ENCODE assay signal across 1 cellular context in genomic region chr19:2476451-2477140, GRCh38.
TF ChIP-seq lines count a peak whose summit lies in the region.

No MANE protein-coding gene starts in this region.

TF ChIP-seq in HepG2, 621 proteins besides CTCF, POLR2A, EP300 and RAD21 (continued from another document and continues in another):
- TF ChIP-seq, protein P1, sequence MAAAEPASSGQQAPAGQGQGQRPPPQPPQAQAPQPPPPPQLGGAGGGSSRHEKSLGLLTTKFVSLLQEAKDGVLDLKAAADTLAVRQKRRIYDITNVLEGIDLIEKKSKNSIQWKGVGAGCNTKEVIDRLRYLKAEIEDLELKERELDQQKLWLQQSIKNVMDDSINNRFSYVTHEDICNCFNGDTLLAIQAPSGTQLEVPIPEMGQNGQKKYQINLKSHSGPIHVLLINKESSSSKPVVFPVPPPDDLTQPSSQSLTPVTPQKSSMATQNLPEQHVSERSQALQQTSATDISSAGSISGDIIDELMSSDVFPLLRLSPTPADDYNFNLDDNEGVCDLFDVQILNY (CRISPR knock-in tag; conservative IDR thresholded peaks at IDR 0.05), result no peak
- TF ChIP-seq ZSCAN30 (CRISPR knock-in tag; IDR thresholded peaks at IDR 0.05), result 0 out of 2 replicates have a peak, but pooled peaks have one; percentile 57
- TF ChIP-seq ZFAT (CRISPR knock-in tag; conservative IDR thresholded peaks at IDR 0.05), result 0 out of 2 replicates have a peak, but pooled peaks have one; percentile 15
- TF ChIP-seq HNF4A (CRISPR knock-in tag; IDR thresholded peaks at IDR 0.05), result no peak
- TF ChIP-seq, protein P2, sequence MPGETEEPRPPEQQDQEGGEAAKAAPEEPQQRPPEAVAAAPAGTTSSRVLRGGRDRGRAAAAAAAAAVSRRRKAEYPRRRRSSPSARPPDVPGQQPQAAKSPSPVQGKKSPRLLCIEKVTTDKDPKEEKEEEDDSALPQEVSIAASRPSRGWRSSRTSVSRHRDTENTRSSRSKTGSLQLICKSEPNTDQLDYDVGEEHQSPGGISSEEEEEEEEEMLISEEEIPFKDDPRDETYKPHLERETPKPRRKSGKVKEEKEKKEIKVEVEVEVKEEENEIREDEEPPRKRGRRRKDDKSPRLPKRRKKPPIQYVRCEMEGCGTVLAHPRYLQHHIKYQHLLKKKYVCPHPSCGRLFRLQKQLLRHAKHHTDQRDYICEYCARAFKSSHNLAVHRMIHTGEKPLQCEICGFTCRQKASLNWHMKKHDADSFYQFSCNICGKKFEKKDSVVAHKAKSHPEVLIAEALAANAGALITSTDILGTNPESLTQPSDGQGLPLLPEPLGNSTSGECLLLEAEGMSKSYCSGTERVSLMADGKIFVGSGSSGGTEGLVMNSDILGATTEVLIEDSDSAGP (CRISPR knock-in tag; IDR thresholded peaks at IDR 0.05; ENCODE audit: borderline replicate concordance), result 0 out of 2 replicates have a peak, but pooled peaks have one; percentile 60
- peak; percentile 12; the same call in 1 of the 2 replicates for TF ChIP-seq ZNF142 (CRISPR knock-in tag; IDR thresholded peaks at IDR 0.05)
- TF ChIP-seq, protein P3, sequence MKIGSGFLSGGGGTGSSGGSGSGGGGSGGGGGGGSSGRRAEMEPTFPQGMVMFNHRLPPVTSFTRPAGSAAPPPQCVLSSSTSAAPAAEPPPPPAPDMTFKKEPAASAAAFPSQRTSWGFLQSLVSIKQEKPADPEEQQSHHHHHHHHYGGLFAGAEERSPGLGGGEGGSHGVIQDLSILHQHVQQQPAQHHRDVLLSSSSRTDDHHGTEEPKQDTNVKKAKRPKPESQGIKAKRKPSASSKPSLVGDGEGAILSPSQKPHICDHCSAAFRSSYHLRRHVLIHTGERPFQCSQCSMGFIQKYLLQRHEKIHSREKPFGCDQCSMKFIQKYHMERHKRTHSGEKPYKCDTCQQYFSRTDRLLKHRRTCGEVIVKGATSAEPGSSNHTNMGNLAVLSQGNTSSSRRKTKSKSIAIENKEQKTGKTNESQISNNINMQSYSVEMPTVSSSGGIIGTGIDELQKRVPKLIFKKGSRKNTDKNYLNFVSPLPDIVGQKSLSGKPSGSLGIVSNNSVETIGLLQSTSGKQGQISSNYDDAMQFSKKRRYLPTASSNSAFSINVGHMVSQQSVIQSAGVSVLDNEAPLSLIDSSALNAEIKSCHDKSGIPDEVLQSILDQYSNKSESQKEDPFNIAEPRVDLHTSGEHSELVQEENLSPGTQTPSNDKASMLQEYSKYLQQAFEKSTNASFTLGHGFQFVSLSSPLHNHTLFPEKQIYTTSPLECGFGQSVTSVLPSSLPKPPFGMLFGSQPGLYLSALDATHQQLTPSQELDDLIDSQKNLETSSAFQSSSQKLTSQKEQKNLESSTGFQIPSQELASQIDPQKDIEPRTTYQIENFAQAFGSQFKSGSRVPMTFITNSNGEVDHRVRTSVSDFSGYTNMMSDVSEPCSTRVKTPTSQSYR (CRISPR knock-in tag; IDR thresholded peaks at IDR 0.05; ENCODE audit: borderline replicate concordance), result peak; percentile 17
- TF ChIP-seq, protein P4, sequence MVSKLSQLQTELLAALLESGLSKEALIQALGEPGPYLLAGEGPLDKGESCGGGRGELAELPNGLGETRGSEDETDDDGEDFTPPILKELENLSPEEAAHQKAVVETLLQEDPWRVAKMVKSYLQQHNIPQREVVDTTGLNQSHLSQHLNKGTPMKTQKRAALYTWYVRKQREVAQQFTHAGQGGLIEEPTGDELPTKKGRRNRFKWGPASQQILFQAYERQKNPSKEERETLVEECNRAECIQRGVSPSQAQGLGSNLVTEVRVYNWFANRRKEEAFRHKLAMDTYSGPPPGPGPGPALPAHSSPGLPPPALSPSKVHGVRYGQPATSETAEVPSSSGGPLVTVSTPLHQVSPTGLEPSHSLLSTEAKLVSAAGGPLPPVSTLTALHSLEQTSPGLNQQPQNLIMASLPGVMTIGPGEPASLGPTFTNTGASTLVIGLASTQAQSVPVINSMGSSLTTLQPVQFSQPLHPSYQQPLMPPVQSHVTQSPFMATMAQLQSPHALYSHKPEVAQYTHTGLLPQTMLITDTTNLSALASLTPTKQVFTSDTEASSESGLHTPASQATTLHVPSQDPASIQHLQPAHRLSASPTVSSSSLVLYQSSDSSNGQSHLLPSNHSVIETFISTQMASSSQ (IDR thresholded peaks at IDR 0.05; ENCODE audit: low read depth), result no peak
- TF ChIP-seq, protein P4 (CRISPR knock-in tag; IDR thresholded peaks at IDR 0.05; ENCODE audit: borderline replicate concordance), result 0 out of 2 replicates have a peak, but pooled peaks have one; percentile 0
- no peak for TF ChIP-seq IKZF1 (IDR thresholded peaks at IDR 0.05)
- peak; percentile 28 for TF ChIP-seq ZNF563 (CRISPR knock-in tag; IDR thresholded peaks at IDR 0.05)
- TF ChIP-seq SRSF1 (optimal IDR thresholded peaks at IDR 0.05; ENCODE audit: low read depth, low read length), result peak; percentile 28
- TF ChIP-seq ZFP36 (IDR thresholded peaks at IDR 0.05; ENCODE audit: borderline replicate concordance, low read depth, low read length, partially characterized antibody), result no peak
- TF ChIP-seq ZNF354B (CRISPR knock-in tag; IDR thresholded peaks at IDR 0.05), result no peak
- TF ChIP-seq IRF9 (CRISPR knock-in tag; IDR thresholded peaks at IDR 0.05; ENCODE audit: borderline replicate concordance), result no peak
- no peak for TF ChIP-seq FOXA1 (IDR thresholded peaks at IDR 0.05)
- no peak for TF ChIP-seq FOXA1 (CRISPR knock-in tag; IDR thresholded peaks at IDR 0.05)
- TF ChIP-seq RARG (CRISPR knock-in tag; IDR thresholded peaks at IDR 0.05; ENCODE audit: low read depth), result no peak
- 0 out of 2 replicates have a peak, but pooled peaks have one; percentile 42 for TF ChIP-seq HDAC1 (CRISPR knock-in tag; IDR thresholded peaks at IDR 0.05)
- TF ChIP-seq, protein P5, sequence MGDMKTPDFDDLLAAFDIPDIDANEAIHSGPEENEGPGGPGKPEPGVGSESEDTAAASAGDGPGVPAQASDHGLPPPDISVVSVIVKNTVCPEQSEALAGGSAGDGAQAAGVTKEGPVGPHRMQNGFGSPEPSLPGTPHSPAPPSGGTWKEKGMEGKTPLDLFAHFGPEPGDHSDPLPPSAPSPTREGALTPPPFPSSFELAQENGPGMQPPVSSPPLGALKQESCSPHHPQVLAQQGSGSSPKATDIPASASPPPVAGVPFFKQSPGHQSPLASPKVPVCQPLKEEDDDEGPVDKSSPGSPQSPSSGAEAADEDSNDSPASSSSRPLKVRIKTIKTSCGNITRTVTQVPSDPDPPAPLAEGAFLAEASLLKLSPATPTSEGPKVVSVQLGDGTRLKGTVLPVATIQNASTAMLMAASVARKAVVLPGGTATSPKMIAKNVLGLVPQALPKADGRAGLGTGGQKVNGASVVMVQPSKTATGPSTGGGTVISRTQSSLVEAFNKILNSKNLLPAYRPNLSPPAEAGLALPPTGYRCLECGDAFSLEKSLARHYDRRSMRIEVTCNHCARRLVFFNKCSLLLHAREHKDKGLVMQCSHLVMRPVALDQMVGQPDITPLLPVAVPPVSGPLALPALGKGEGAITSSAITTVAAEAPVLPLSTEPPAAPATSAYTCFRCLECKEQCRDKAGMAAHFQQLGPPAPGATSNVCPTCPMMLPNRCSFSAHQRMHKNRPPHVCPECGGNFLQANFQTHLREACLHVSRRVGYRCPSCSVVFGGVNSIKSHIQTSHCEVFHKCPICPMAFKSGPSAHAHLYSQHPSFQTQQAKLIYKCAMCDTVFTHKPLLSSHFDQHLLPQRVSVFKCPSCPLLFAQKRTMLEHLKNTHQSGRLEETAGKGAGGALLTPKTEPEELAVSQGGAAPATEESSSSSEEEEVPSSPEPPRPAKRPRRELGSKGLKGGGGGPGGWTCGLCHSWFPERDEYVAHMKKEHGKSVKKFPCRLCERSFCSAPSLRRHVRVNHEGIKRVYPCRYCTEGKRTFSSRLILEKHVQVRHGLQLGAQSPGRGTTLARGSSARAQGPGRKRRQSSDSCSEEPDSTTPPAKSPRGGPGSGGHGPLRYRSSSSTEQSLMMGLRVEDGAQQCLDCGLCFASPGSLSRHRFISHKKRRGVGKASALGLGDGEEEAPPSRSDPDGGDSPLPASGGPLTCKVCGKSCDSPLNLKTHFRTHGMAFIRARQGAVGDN (CRISPR knock-in tag; IDR thresholded peaks at IDR 0.05), result peak; percentile 45
- TF ChIP-seq ZNF777 (CRISPR knock-in tag; IDR thresholded peaks at IDR 0.05), result 0 out of 2 replicates have a peak, but pooled peaks have one; percentile 4
- TF ChIP-seq KDM5B (CRISPR knock-in tag; IDR thresholded peaks at IDR 0.05; ENCODE audit: borderline replicate concordance), result peak; percentile 14; the same call in 1 of the 2 replicates
- TF ChIP-seq ZNF660 (CRISPR knock-in tag; IDR thresholded peaks at IDR 0.05; ENCODE audit: borderline replicate concordance, low read depth), result no peak
- peak; percentile 44 for TF ChIP-seq AGO2 (optimal IDR thresholded peaks at IDR 0.05; ENCODE audit: low read depth, low read length)
- 0 out of 2 replicates have a peak, but pooled peaks have one; percentile 4 for TF ChIP-seq ZNF772 (CRISPR knock-in tag; IDR thresholded peaks at IDR 0.05)
- no peak for TF ChIP-seq ZNF615 (CRISPR knock-in tag; IDR thresholded peaks at IDR 0.05; ENCODE audit: borderline replicate concordance)
- peak; percentile 37; the same call in 1 of the 2 replicates for TF ChIP-seq GFI1 (CRISPR knock-in tag; IDR thresholded peaks at IDR 0.05; ENCODE audit: borderline replicate concordance)
- TF ChIP-seq THRA (CRISPR knock-in tag; IDR thresholded peaks at IDR 0.05; ENCODE audit: borderline replicate concordance), result peak; percentile 33; the same call in 1 of the 2 replicates
